In genomic region chr12:11717533-11717961, GRCh38 we compare ENCODE assay signal across 13 cellular contexts.
A peak's percentile ranks its signal among the peaks of the same experiment; 100 is the strongest.
DNase-seq lines count a peak whose midpoint lies in the region; ATAC-seq and TF ChIP-seq lines count a peak whose summit lies in the region.
"Had no signal": no experiment of that assay in that cellular context is flagged by ENCODE, and none has a peak within 500 bp of the region (broad histone marks: within the 10 kb centered on the region; RNA-seq: fewer than 3 reads in every experiment).

No MANE protein-coding gene starts in this region.

- peaks cover 0 to 71% (median 51%) of the 10 kb centered on the region in 4 donors for H3K4me1 ChIP-seq in sigmoid colon
- H3K4me1 ChIP-seq in tibial nerve, result peaks cover 0 to 17% (median 7%) of the 10 kb centered on the region in 4 donors

- H3K27ac ChIP-seq in sigmoid colon (peak overlapping the region in 3 of 4 donors; percentile 60 to 79 (median 79)), tibial nerve (peak overlapping the region in 1 of 4 donors; percentile 5)

- no peak for TF ChIP-seq POLR2A in sigmoid colon (IDR thresholded peaks at IDR 0.05)
- no peak for TF ChIP-seq POLR2A in tibial nerve (IDR thresholded peaks at IDR 0.05)

- ATAC-seq in GM18868 (IDR thresholded peaks at IDR 0.05; ENCODE audit: unreplicated experiment), result peak; percentile 66
- ATAC-seq in HG03025 (IDR thresholded peaks at IDR 0.05; ENCODE audit: low FRiP score, unreplicated experiment), result no peak
- ATAC-seq: activated T-cell treated with anti-CD3 and anti-CD28 coated beads, Interleukin-2, amount 50 U/mL, for 4 hours; left cardiac atrium had no signal

- TF ChIP-seq CTCF in astrocyte of the spinal cord (IDR thresholded peaks at IDR 0.05; ENCODE audit: low read depth, low read length) (no peak), sigmoid colon (IDR thresholded peaks at IDR 0.05) (no peak), tibial nerve (IDR thresholded peaks at IDR 0.05) (no peak)

- DNase-seq in astrocyte of the spinal cord (ENCODE audit: low read depth, low spot score) (peak; percentile 56), kidney tubule cell (ENCODE audit: low spot score) (peak; percentile 69), sigmoid colon (no peak), T1000 (lab: John Stamatoyannopoulos, UW) (no peak), tibial nerve (ENCODE audit: low spot score in 2 of 2) (no peak)
- no peak for DNase-seq in activated CD4-positive, CD25-positive, alpha-beta regulatory T cell (lab: John Stamatoyannopoulos, UW)
- DNase-seq: activated T-cell treated with anti-CD3 and anti-CD28 coated beads, Interleukin-2, amount 50 U/mL, for 4 hours; left cardiac atrium; NCI-H1105; NCI-H510A; Right ventricle myocardium superior had no signal

- no peaks in the 10 kb centered on the region for H3K36me3 ChIP-seq in sigmoid colon
- no peaks in the 10 kb centered on the region for H3K36me3 ChIP-seq in tibial nerve

- H3K9me3 ChIP-seq in sigmoid colon, result no peaks in the 10 kb centered on the region
- H3K9me3 ChIP-seq in tibial nerve, result no peaks in the 10 kb centered on the region

- 25 to 66% methylated on average over 8 of the region's 8 CpGs for WGBS in sigmoid colon, 2 donors
- 63 to 65% methylated on average over 8 of the region's 8 CpGs for WGBS in tibial nerve, 2 donors

- intact Hi-C loops in sigmoid colon (cut with DNase I), result no loop called here

- H3K4me3 ChIP-seq in astrocyte of the spinal cord (ENCODE audit: low read depth, low read length) (no peak overlapping the region), sigmoid colon (no peak overlapping the region), tibial nerve (no peak overlapping the region)

- in situ Hi-C loops in astrocyte of the spinal cord (cut with HindIII; ENCODE audit: low sequenced_read_pairs), result no loop called here

- H3K27me3 ChIP-seq in sigmoid colon (no peaks in the 10 kb centered on the region), tibial nerve (no peaks in the 10 kb centered on the region)

- TF ChIP-seq EP300 in sigmoid colon (IDR thresholded peaks at IDR 0.05) (no peak), tibial nerve (IDR thresholded peaks at IDR 0.05) (no peak)

Comparison
In these comparisons a context has a peak if more than half of its experiments do, and no peak if none do; other contexts are left out.
1. DNase-seq: peak in astrocyte of the spinal cord (single experiment) and kidney tubule cell (single experiment); none in sigmoid colon (single experiment), activated CD4-positive, CD25-positive, alpha-beta regulatory T cell (0 of 4), T1000 (single experiment) and tibial nerve (0 of 2).